26 cellular contexts compared by ENCODE assay signal in genomic region chr16:73605309-73605708, GRCh38.
A peak's percentile ranks its signal among the peaks of the same experiment; 100 is the strongest.
DNase-seq lines count a peak whose midpoint lies in the region; ATAC-seq and TF ChIP-seq lines count a peak whose summit lies in the region.
"Had no signal": no experiment of that assay in that cellular context is flagged by ENCODE, and none has a peak within 500 bp of the region (broad histone marks: within the 10 kb centered on the region; RNA-seq: fewer than 3 reads in every experiment).

No MANE protein-coding gene starts in this region.

- H4K8ac ChIP-seq in neuronal stem cell (ENCODE audit: low read depth, low read length): no peak overlapping the region

- H4K20me1 ChIP-seq in PC-9 (ENCODE audit: insufficient read depth): no peaks in the 10 kb centered on the region

- H3K4ac ChIP-seq in neuronal stem cell (ENCODE audit: low read length): no peak overlapping the region

- CTCF ChIA-PET in PC-9 (lab: Charles Lee): no interaction called here

- no peak for TF ChIP-seq POLR2A in GM18505 (IDR thresholded peaks at IDR 0.05; ENCODE audit: borderline replicate concordance, extremely low read depth, insufficient read depth, insufficient read length)

- no peak overlapping the region for H3K27ac ChIP-seq in PC-9
- peak overlapping the region; percentile 60 for H3K27ac ChIP-seq in neuronal stem cell (replicated peaks; ENCODE audit: low read length)
- no peak overlapping the region for H3K27ac ChIP-seq in heart right ventricle
- H3K27ac ChIP-seq: breast epithelium, gastrocnemius medialis, left ventricle myocardium inferior, transverse colon had no signal

- no peaks in the 10 kb centered on the region for H3F3A ChIP-seq in PC-9 (ENCODE audit: insufficient read depth, low read depth)

- H3K18ac ChIP-seq in neuronal stem cell (ENCODE audit: low read length): no peak overlapping the region

- H3K14ac ChIP-seq in neuronal stem cell (ENCODE audit: low read length): no peak overlapping the region

- H3K4me3 ChIP-seq in PC-9 (no peak overlapping the region), neuronal stem cell (ENCODE audit: low read length in 2 of 2) (no peak overlapping the region), heart right ventricle (no peak overlapping the region)
- H3K4me3 ChIP-seq: breast epithelium, gastrocnemius medialis, left ventricle myocardium inferior, transverse colon had no signal

- no peaks in the 10 kb centered on the region for H3K9me2 ChIP-seq in PC-9 (ENCODE audit: insufficient read depth)

- no peaks in the 10 kb centered on the region for H3K36me3 ChIP-seq in PC-9 (ENCODE audit: low read depth)
- H3K36me3 ChIP-seq in neuronal stem cell (replicated peaks in 1 of 2; ENCODE audit: control insufficient read depth in 2 of 2, insufficient read depth in 2 of 2, low read length in 2 of 2): no peaks in the 10 kb centered on the region
- no peaks in the 10 kb centered on the region for H3K36me3 ChIP-seq in heart right ventricle
- H3K36me3 ChIP-seq: breast epithelium, gastrocnemius medialis, left ventricle myocardium inferior, transverse colon had no signal

- TF ChIP-seq CTCF in PC-9 (conservative IDR thresholded peaks at IDR 0.05) (no peak), heart right ventricle (IDR thresholded peaks at IDR 0.05) (no peak)

- H3K9me3 ChIP-seq in PC-9 (ENCODE audit: insufficient read depth, low read depth) (no peaks in the 10 kb centered on the region), neuronal stem cell (replicated peaks in 1 of 2; ENCODE audit: control insufficient read depth in 2 of 2, insufficient read depth in 1 of 2, low read depth in 1 of 2, low read length in 2 of 2) (no peaks in the 10 kb centered on the region), heart right ventricle (peaks cover 0 to 4% (median 0%) of the 10 kb centered on the region in 11 donors)
- H3K9me3 ChIP-seq: breast epithelium, gastrocnemius medialis, left ventricle myocardium inferior, transverse colon had no signal

- ATAC-seq in GM18505 (IDR thresholded peaks at IDR 0.05; ENCODE audit: unreplicated experiment): no peak
- no peak for ATAC-seq in heart right ventricle
- ATAC-seq: activated CD8-positive, alpha-beta T cell treated with anti-CD3 and anti-CD28 coated beads, Interleukin-2, amount 10 ng/mL, durations not matched to agents 7 days and 5 days; gastrocnemius medialis had no signal

- H3K27me3 ChIP-seq in PC-9 (ENCODE audit: insufficient read depth, low read depth) (peaks cover 33% of the 10 kb centered on the region), neuronal stem cell (ENCODE audit: control insufficient read depth in 3 of 3, insufficient read depth in 3 of 3, low read depth in 1 of 3, low read length in 3 of 3) (no peaks in the 10 kb centered on the region), heart right ventricle (peaks cover 0 to 34% (median 0%) of the 10 kb centered on the region in 7 donors)
- H3K27me3 ChIP-seq: breast epithelium had no signal

- DNase-seq in Daoy (ENCODE audit: low read depth) (peak; percentile 14), PC-9 (peak in 1 of 2 experiments; percentile 40), iPS DF 4.7 (ENCODE audit: extremely low read depth, low spot score) (peak; percentile 53), neuronal stem cell (ENCODE audit: low spot score) (peak; percentile 20), GM03348 (ENCODE audit: low spot score) (no peak), heart right ventricle (no peak), NCI-H187 (lab: John Stamatoyannopoulos, UW) (no peak)
- DNase-seq: activated CD8-positive, alpha-beta T cell treated with anti-CD3 and anti-CD28 coated beads, Interleukin-2, amount 10 ng/mL, durations not matched to agents 7 days and 5 days; amygdala; Calu3; DMS79; gastrocnemius medialis; GF-D8; IMR-90; left ventricle myocardium inferior; mesenchymal stem cell; NCI-H146; NCI-H2107; NCI-H446 treated with DMSO at 0.1 percent for 48 hours; NCI-H774; nucleus accumbens; SIG-M5; stimulated activated CD4-positive, alpha-beta T cell treated with anti-CD3 and anti-CD28 coated beads, Interleukin-4, amount 100 ng/mL, for 24 hours; transverse colon had no signal

- BruUV-seq in PC-9 (replicated peaks; lab: Mats Ljungman, UMichigan): no TSS peak

- H2BK12ac ChIP-seq in neuronal stem cell (ENCODE audit: low read length): no peak overlapping the region

- H2BK5ac ChIP-seq in neuronal stem cell (ENCODE audit: low read length): no peak overlapping the region

- no peaks in the 10 kb centered on the region for H3K79me1 ChIP-seq in neuronal stem cell (ENCODE audit: low read depth, low read length)

- intact Hi-C loops in PC-9 (cut with micrococcal nuclease; ENCODE audit: unreplicated experiment) (no loop called here), heart right ventricle (cut with DNase I) (no loop called here)

- H2AFZ ChIP-seq in PC-9 (peak overlapping the region; percentile 69), neuronal stem cell (ENCODE audit: low read length) (no peak overlapping the region)

- no peaks in the 10 kb centered on the region for H3K79me2 ChIP-seq in PC-9 (ENCODE audit: low read depth)

- H3K4me1 ChIP-seq in PC-9 (replicated peaks; ENCODE audit: insufficient read depth): no peaks in the 10 kb centered on the region
- H3K4me1 ChIP-seq in neuronal stem cell (ENCODE audit: control insufficient read depth in 2 of 2, insufficient read depth in 1 of 2, low read depth in 1 of 2, low read length in 2 of 2): peaks cover 4 to 8% of the 10 kb centered on the region in 2 donors
- no peaks in the 10 kb centered on the region for H3K4me1 ChIP-seq in heart right ventricle
- H3K4me1 ChIP-seq: breast epithelium, gastrocnemius medialis, left ventricle myocardium inferior, transverse colon had no signal

- POLR2A ChIA-PET in PC-9 (lab: Charles Lee; ENCODE audit: unreplicated experiment): no interaction called here

- H3K23ac ChIP-seq in neuronal stem cell (ENCODE audit: low read depth, low read length, poor library complexity): no peak overlapping the region

- H2BK15ac ChIP-seq in neuronal stem cell (ENCODE audit: low read length): no peak overlapping the region

- no peak overlapping the region for H2AK5ac ChIP-seq in neuronal stem cell (ENCODE audit: low read depth, low read length)

- H3K4me2 ChIP-seq in PC-9 (no peak overlapping the region; the same call in 1 of the 2 replicates), neuronal stem cell (ENCODE audit: insufficient read depth, low read length, poor library complexity, severe bottlenecking) (no peak overlapping the region)

- no CpG with 5 or more reads among the region's 5 CpGs for WGBS in neuronal stem cell (ENCODE audit: extremely low coverage in 2 of 2, insufficient read length in 2 of 2, insufficient replicate concordance in 1 of 2), 2 donors
- WGBS in heart right ventricle, 2 donors: 88% methylated on average over 5 of the region's 5 CpGs

- H4K91ac ChIP-seq in neuronal stem cell (ENCODE audit: low read depth, low read length, poor library complexity): no peak overlapping the region

- no peak overlapping the region for H3K9ac ChIP-seq in neuronal stem cell (ENCODE audit: low read depth, low read length, poor library complexity)

- no peak overlapping the region for H2BK120ac ChIP-seq in neuronal stem cell (ENCODE audit: low read depth, low read length)

Comparison
In these comparisons a context has a peak if more than half of its experiments do, and no peak if none do; other contexts are left out.
1. DNase-seq: peak in Daoy (single experiment), iPS DF 4.7 (single experiment) and neuronal stem cell (single experiment); none in GM03348 (single experiment), heart right ventricle (0 of 2) and NCI-H187 (0 of 2).